In the genomic region with DNA sequence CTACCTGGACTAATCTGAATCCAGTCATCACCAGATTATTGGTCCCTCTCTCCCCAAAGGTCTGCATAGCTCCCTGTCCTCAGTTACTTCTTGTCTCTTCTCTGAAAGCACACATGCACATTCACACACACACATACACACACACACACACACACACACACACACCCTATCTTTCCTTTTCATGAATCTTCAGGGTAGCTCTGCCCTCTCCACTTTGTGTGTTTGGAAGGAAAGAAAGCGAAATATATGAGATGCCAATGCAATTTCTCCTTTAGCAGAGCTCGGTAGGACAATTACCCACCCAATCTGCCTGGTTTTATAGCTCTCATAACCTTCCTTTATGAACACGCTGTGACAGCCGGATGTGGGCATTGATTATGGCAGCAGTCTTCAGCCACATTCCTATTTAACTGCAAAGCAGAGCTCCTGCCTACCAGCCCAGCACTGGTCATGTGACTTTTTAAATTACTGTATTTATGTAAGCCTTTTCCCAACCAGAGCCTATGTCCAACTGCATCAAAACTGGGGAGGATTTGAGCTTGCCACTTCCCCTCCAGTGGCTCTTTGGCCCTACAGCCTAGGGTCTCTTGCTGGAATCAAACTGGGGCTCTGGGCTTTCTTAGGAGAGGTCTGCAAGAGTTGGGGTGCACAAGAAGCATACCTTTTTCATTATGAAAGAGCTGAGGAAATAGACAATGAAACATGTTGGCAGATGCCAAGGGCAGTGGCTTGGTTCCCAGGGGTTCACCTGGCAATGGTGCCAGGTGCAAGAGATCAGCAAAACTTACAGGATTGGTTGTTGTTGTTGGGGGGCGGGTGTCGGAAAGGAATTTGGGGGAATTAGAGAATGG, we compare ENCODE assay signal across 9 cellular contexts. TPM values are rescaled to one million over a fixed set of nuclear protein-coding genes. Genes with fewer than 3 reads are reported as not detected.
DNase-seq lines count a peak whose midpoint lies in the region; ATAC-seq and FAIRE-seq lines count a peak whose summit lies in the region.
"Had no signal": no experiment of that assay in that cellular context is flagged by ENCODE, and none has a peak within 500 bp of the region (broad histone marks: within the 10 kb centered on the region; RNA-seq: fewer than 3 reads in every experiment).

No MANE protein-coding gene starts in this region.

- peaks cover 35% of the 10 kb centered on the region for H3K79me2 ChIP-seq in ACC112 (ENCODE audit: control insufficient read depth, insufficient read depth, low read length, unreplicated experiment)

- no peaks in the 10 kb centered on the region for H3K27me3 ChIP-seq in ACC112 (ENCODE audit: insufficient read depth, low read length)
- no peaks in the 10 kb centered on the region for H3K27me3 ChIP-seq in neuron (ENCODE audit: insufficient read depth, low read length)

- DNase-seq in GM19239 (ENCODE audit: insufficient read length, low spot score) (no peak), SK-MEL-5 (ENCODE audit: low read depth, low spot score) (peak; percentile 76), AG20443 (ENCODE audit: low spot score) (no peak)
- DNase-seq in effector CD4-positive, alpha-beta T cell = peak; percentile 13
- no peak for DNase-seq in stimulated activated CD4-positive, alpha-beta T cell treated with anti-CD3 and anti-CD28 coated beads, Interleukin-1b, Interleukin-23, amount 100 ng/mL, for 48 hours

- FAIRE-seq in GM19239 (lab: Jason Lieb, UNC) = peak; percentile 37
- FAIRE-seq: islet of Langerhans had no signal

- H3K4me1 ChIP-seq in ACC112 (ENCODE audit: control insufficient read depth, insufficient read depth, low read length, unreplicated experiment) = peaks cover 37% of the 10 kb centered on the region
- H3K4me1 ChIP-seq in neuron (ENCODE audit: insufficient read depth, low read length) = peaks cover 23% of the 10 kb centered on the region

- H2AFZ ChIP-seq in ACC112 (ENCODE audit: low read length, unreplicated experiment) (no peak overlapping the region), neuron (ENCODE audit: low read depth, low read length) (peak overlapping the region; percentile 95)

- H3K4me3 ChIP-seq in ACC112 (ENCODE audit: low read depth, low read length) (peak overlapping the region; percentile 84), neuron (ENCODE audit: low read length) (peak overlapping the region; percentile 63)

- ATAC-seq in GM19467 (IDR thresholded peaks at IDR 0.05; ENCODE audit: unreplicated experiment) = no peak

- H3K9me3 ChIP-seq in neuron (ENCODE audit: low read length) = no peaks in the 10 kb centered on the region

- no peak overlapping the region for H3K27ac ChIP-seq in ACC112 (ENCODE audit: low read depth, low read length)

- H3K36me3 ChIP-seq in ACC112 (ENCODE audit: insufficient read depth, low read length) = peaks cover 3% of the 10 kb centered on the region; the same call in 1 of the 2 replicates
- H3K36me3 ChIP-seq in neuron (ENCODE audit: insufficient read depth, low read length) = no peaks in the 10 kb centered on the region

- in situ Hi-C loops in SK-MEL-5 (cut with HindIII; ENCODE audit: low pct_unique_long_range_greater_than_20kb, low sequenced_read_pairs) = no loop called here

RNA-seq across cellular contexts. Expression of gene MATR3, which starts 20.8 kb away (rescaled TPM):
- total RNA-seq in SK-MEL-5 (2014; rRNA removed; shearing (Covaris generic)) = 282 and 295 TPM in 2 replicates
- polyA plus RNA-seq in SK-MEL-5 (2015; cell fraction: cytosol; rRNA removed) = 108 and 156 TPM in 2 replicates
- 305 and 401 TPM in 2 replicates for polyA plus RNA-seq in SK-MEL-5 (2015; cell fraction: nucleus; rRNA removed)

Comparison
In these comparisons a context has a peak if more than half of its experiments do, and no peak if none do; other contexts are left out.
1. DNase-seq: peak in SK-MEL-5 (single experiment) and effector CD4-positive, alpha-beta T cell (single experiment); none in GM19239 (single experiment), stimulated activated CD4-positive, alpha-beta T cell treated with anti-CD3 and anti-CD28 coated beads, Interleukin-1b, Interleukin-23, amount 100 ng/mL, for 48 hours (single experiment) and AG20443 (single experiment).